Comparison of ENCODE assay signal across 18 cellular contexts in the genomic region with DNA sequence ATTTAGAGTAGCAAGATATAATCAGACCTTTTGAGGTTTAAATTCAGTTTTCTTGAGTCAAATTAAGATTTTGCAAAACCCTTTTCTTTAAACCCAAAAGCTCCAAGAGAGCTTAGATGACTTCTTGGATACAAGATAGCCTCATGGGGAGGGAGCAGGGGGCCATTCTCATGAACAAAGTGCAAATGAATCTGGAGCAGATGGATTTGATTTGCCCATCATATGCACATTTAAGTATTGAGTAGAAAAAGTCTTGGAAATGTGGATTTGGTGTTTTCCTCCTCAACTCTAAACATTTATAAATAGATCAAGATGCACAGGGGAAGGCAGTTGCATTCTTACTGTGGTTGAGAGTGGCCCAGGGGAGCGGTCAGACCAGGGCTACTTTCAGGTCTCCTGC.
"Had no signal": no experiment of that assay in that cellular context is flagged by ENCODE, and none has a peak within 500 bp of the region (broad histone marks: within the 10 kb centered on the region; RNA-seq: fewer than 3 reads in every experiment).

No MANE protein-coding gene starts in this region.

- DNase-seq: IMR-90, MV-4-11, NCI-H1048, NCI-H1105, NCI-H1417 treated with DMSO at 0.1 percent for 48 hours, NCI-H146, NCI-H1694 treated with DMSO at 0.1 percent for 48 hours, NCI-H2029, NCI-H2081 treated with DMSO at 0.1 percent for 48 hours, NCI-H2171 treated with DMSO at 0.1 percent for 48 hours, NCI-H748 treated with DMSO at 0.1 percent for 48 hours, Right ventricle myocardium superior, RPMI8226, SIG-M5 had no signal

- H3K9me3 ChIP-seq: SJSA1 had no signal

- H3K27ac ChIP-seq: KMS-11, SJSA1, SK-N-MC had no signal

- H3K27me3 ChIP-seq: SJSA1 had no signal

- ATAC-seq: HepG2 had no signal

- H3K4me2 ChIP-seq: KMS-11 had no signal

- H3K9ac ChIP-seq: KMS-11 had no signal

- H3K4me1 ChIP-seq: SJSA1 had no signal

- H3K36me3 ChIP-seq: SJSA1 had no signal

- H3K4me3 ChIP-seq: SJSA1, SK-N-MC had no signal
